ENCODE assay signal across 1 cellular context in genomic region chr1:9549955-9550546, GRCh38.
A peak's percentile ranks its signal among the peaks of the same experiment; 100 is the strongest.
TF ChIP-seq lines count a peak whose summit lies in the region.

No MANE protein-coding gene starts in this region.

TF ChIP-seq in HepG2, 621 proteins besides CTCF, POLR2A, EP300 and RAD21 (continued from another document and continues in another):
- TF ChIP-seq ETS1 (CRISPR knock-in tag; IDR thresholded peaks at IDR 0.05) (no peak), THAP7 (CRISPR knock-in tag; IDR thresholded peaks at IDR 0.05) (no peak), PATZ1 (CRISPR knock-in tag; IDR thresholded peaks at IDR 0.05) (peak; percentile 76), ATF7 (IDR thresholded peaks at IDR 0.05) (no peak), ATF7 (CRISPR knock-in tag; IDR thresholded peaks at IDR 0.05) (peak; percentile 54; the same call in 1 of the 2 replicates), ZNF230 (CRISPR knock-in tag; IDR thresholded peaks at IDR 0.05) (no peak), ZNF34 (CRISPR knock-in tag; IDR thresholded peaks at IDR 0.05; ENCODE audit: borderline replicate concordance) (0 out of 2 replicates have a peak, but pooled peaks have one; percentile 37), ZNF484 (CRISPR knock-in tag; IDR thresholded peaks at IDR 0.05; ENCODE audit: borderline replicate concordance, low read depth) (no peak), ZNF260 (CRISPR knock-in tag; IDR thresholded peaks at IDR 0.05; ENCODE audit: borderline replicate concordance, low read depth) (no peak), TCF7 (IDR thresholded peaks at IDR 0.05; ENCODE audit: low read depth) (peak; percentile 98), EHMT2 (IDR thresholded peaks at IDR 0.05; ENCODE audit: borderline replicate concordance, low read depth, low read length) (peak; percentile 55; the same call in 1 of the 2 replicates), PAF1 (CRISPR knock-in tag; IDR thresholded peaks at IDR 0.05) (no peak), ZNF512B (CRISPR knock-in tag; IDR thresholded peaks at IDR 0.05; ENCODE audit: borderline replicate concordance) (no peak), SRSF4 (IDR thresholded peaks at IDR 0.05; ENCODE audit: low read depth, low read length, poor library complexity, severe bottlenecking) (no peak), PRPF4 (IDR thresholded peaks at IDR 0.05; ENCODE audit: low read depth, low read length, poor library complexity, severe bottlenecking) (no peak), ZNF589 (CRISPR knock-in tag; conservative IDR thresholded peaks at IDR 0.05) (0 out of 2 replicates have a peak, but pooled peaks have one; percentile 48), KLF16 (CRISPR knock-in tag; IDR thresholded peaks at IDR 0.05) (peak in 1 of 2 experiments; percentile 58; a peak in 1 of 4 replicates), FOXJ3 (CRISPR knock-in tag; IDR thresholded peaks at IDR 0.05; ENCODE audit: borderline replicate concordance) (peak; percentile 94), PAX8 (CRISPR knock-in tag; IDR thresholded peaks at IDR 0.05; ENCODE audit: borderline replicate concordance) (no peak), HOMEZ (CRISPR knock-in tag; IDR thresholded peaks at IDR 0.05; ENCODE audit: low read depth) (peak; percentile 92), ZBED4 (CRISPR knock-in tag; IDR thresholded peaks at IDR 0.05; ENCODE audit: borderline replicate concordance) (no peak; the same call in 1 of the 2 replicates), ZBTB8A (CRISPR knock-in tag; IDR thresholded peaks at IDR 0.05; ENCODE audit: borderline replicate concordance, low read depth) (no peak), ZNF839 (CRISPR knock-in tag; IDR thresholded peaks at IDR 0.05; ENCODE audit: borderline replicate concordance) (no peak), LCORL (IDR thresholded peaks at IDR 0.05) (peak; percentile 97), LCORL (CRISPR knock-in tag; IDR thresholded peaks at IDR 0.05) (peak; percentile 98), CHCHD3 (CRISPR knock-in tag; IDR thresholded peaks at IDR 0.05) (no peak), ZBTB34 (CRISPR knock-in tag; IDR thresholded peaks at IDR 0.05) (no peak; the same call in 1 of the 2 replicates), MATR3 (CRISPR knock-in tag; IDR thresholded peaks at IDR 0.05) (no peak), MTERF4 (CRISPR knock-in tag; IDR thresholded peaks at IDR 0.05) (no peak), GATA4 (IDR thresholded peaks at IDR 0.05; ENCODE audit: borderline replicate concordance, low read depth) (peak; percentile 82), REXO4 (CRISPR knock-in tag; IDR thresholded peaks at IDR 0.05; ENCODE audit: borderline replicate concordance) (no peak), TFE3 (CRISPR knock-in tag; IDR thresholded peaks at IDR 0.05) (peak; percentile 90), ARNTL (CRISPR knock-in tag; IDR thresholded peaks at IDR 0.05) (peak; percentile 95), KAT8 (CRISPR knock-in tag; IDR thresholded peaks at IDR 0.05) (peak; percentile 77), PBX2 (CRISPR knock-in tag; IDR thresholded peaks at IDR 0.05) (peak; percentile 62; the same call in 1 of the 2 replicates), ZNF547 (CRISPR knock-in tag; IDR thresholded peaks at IDR 0.05) (no peak), XRCC5 (optimal IDR thresholded peaks at IDR 0.05; ENCODE audit: low read length) (no peak), YEATS4 (CRISPR knock-in tag; IDR thresholded peaks at IDR 0.05; ENCODE audit: borderline replicate concordance) (peak; percentile 42; the same call in 1 of the 2 replicates), ZNF746 (CRISPR knock-in tag; IDR thresholded peaks at IDR 0.05) (peak; percentile 42; the same call in 1 of the 2 replicates), ZNF350 (CRISPR knock-in tag; IDR thresholded peaks at IDR 0.05; ENCODE audit: borderline replicate concordance, low read depth) (no peak), ZNF704 (CRISPR knock-in tag; IDR thresholded peaks at IDR 0.05; ENCODE audit: borderline replicate concordance) (no peak), TGIF2 (CRISPR knock-in tag; IDR thresholded peaks at IDR 0.05) (peak; percentile 92), ZNF333 (CRISPR knock-in tag; IDR thresholded peaks at IDR 0.05; ENCODE audit: borderline replicate concordance) (no peak), NFIB (CRISPR knock-in tag; IDR thresholded peaks at IDR 0.05; ENCODE audit: borderline replicate concordance) (no peak), ZFY (CRISPR knock-in tag; IDR thresholded peaks at IDR 0.05) (no peak)
